Comparison of ENCODE assay signal across 1 cellular context in the genomic region with DNA sequence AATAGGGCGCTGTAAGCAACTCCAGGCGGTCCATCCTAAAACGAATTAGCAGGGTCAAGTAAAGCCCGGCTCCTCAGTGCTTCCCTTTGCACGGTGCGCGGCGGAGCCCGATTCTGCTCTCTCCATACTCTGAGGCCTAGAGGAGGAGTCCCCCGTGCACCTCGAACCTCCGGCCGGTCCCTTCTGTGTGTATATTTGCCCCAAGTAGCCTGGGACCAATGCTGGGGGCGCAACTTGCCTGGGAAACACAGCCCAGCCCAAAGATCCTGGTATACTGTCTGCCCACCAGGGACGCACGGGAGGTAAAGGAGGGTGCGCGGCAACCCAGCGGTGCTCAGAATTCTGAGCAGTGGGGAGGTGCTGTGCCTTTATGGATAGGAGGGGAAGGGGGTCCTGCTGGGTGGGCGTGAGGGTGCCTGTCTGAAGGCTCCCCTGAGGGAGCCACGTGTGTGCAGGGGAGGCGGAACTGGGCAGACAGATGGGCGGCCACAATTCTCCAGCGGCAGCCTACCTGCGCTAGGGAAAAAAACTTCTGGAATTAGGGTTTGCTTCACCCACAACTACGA.
TF ChIP-seq lines count a peak whose summit lies in the region.

No MANE protein-coding gene starts in this region.

TF ChIP-seq in WTC11, 78 proteins besides CTCF, POLR2A, EP300 and RAD21 (continued from another document):
- TF ChIP-seq NR1H2 (CRISPR knock-in tag; IDR thresholded peaks at IDR 0.05) (no peak), ZBTB21 (CRISPR knock-in tag; IDR thresholded peaks at IDR 0.05; ENCODE audit: borderline replicate concordance) (no peak), MXD4 (CRISPR knock-in tag; IDR thresholded peaks at IDR 0.05; ENCODE audit: borderline replicate concordance) (no peak), JAZF1 (CRISPR knock-in tag; IDR thresholded peaks at IDR 0.05) (no peak)
TF ChIP-seq in WTC11: peak in this region for 0.
